In genomic region chr1:30984167-30984870, GRCh38 we compare ENCODE assay signal across 17 cellular contexts.
DNase-seq lines count a peak whose midpoint lies in the region; ATAC-seq and TF ChIP-seq lines count a peak whose summit lies in the region.
"Had no signal": no experiment of that assay in that cellular context is flagged by ENCODE, and none has a peak within 500 bp of the region (broad histone marks: within the 10 kb centered on the region; RNA-seq: fewer than 3 reads in every experiment).

No MANE protein-coding gene starts in this region.

- H3K27ac ChIP-seq in gastrocnemius medialis: peak overlapping the region; percentile 67 to 82 (median 77)

- H3K36me3 ChIP-seq in BJ (ENCODE audit: control insufficient read depth, insufficient read depth, low read length) (0 out of 2 replicates have a peak, but pooled peaks cover 2% of the 10 kb centered on the region), gastrocnemius medialis (peaks cover 0 to 8% of the 10 kb centered on the region in 2 donors)

- TF ChIP-seq CTCF in BJ (IDR thresholded peaks at IDR 0.05; ENCODE audit: insufficient read depth, low read depth, low read length): peak; percentile 20; the same call in 1 of the 2 replicates
- peak; percentile 46; the same call in 1 of the 2 replicates for TF ChIP-seq CTCF in LNCAP (IDR thresholded peaks at IDR 0.05)
- no peak for TF ChIP-seq CTCF in epithelial cell of esophagus (IDR thresholded peaks at IDR 0.05; ENCODE audit: insufficient read depth, low read depth, low read length, missing control alignments)
- TF ChIP-seq CTCF in gastrocnemius medialis (IDR thresholded peaks at IDR 0.05 in 4 of 5, conservative IDR thresholded peaks at IDR 0.05 in 1 of 5): no peak

- H3K9me3 ChIP-seq in gastrocnemius medialis: no peaks in the 10 kb centered on the region

- DNase-seq in BJ (ENCODE audit: low read depth) (no peak), epithelial cell of esophagus (ENCODE audit: low read depth) (peak; percentile 25), gastrocnemius medialis (no peak), middle frontal gyrus (ENCODE audit: extremely low spot score, low spot score) (no peak), HCEC 1CT (no peak), NCI-H187 (lab: John Stamatoyannopoulos, UW) (no peak), RPMI8226 (no peak)
- DNase-seq: CD4-positive, alpha-beta T cell; EL; natural killer cell; NCI-H1436; NCI-H446 treated with DMSO at 0.1 percent for 48 hours; OCI-M1; right cardiac atrium; stimulated activated CD4-positive, alpha-beta T cell treated with anti-CD3 and anti-CD28 coated beads, Interleukin-4, amount 100 ng/mL, for 24 hours had no signal

- POLR2A ChIA-PET in BJ (lab: Charles Lee): no interaction called here

- TF ChIP-seq POLR2A in gastrocnemius medialis (IDR thresholded peaks at IDR 0.05): no peak

- H3K27me3 ChIP-seq in BJ (ENCODE audit: control insufficient read depth, insufficient read depth, low read length): no peaks in the 10 kb centered on the region
- no peaks in the 10 kb centered on the region for H3K27me3 ChIP-seq in gastrocnemius medialis

- H3K4me3 ChIP-seq in BJ (ENCODE audit: low read depth, low read length) (no peak overlapping the region), epithelial cell of esophagus (ENCODE audit: low read length) (no peak overlapping the region), gastrocnemius medialis (no peak overlapping the region)
- H3K4me3 ChIP-seq: lung had no signal

- intact Hi-C loops in gastrocnemius medialis (cut with DNase I; ENCODE audit: low total_unique reads): loop anchor here (10.0 kb wide), 1 partner anchor 170 kb away; no protein-coding TSS in a partner anchor

- in situ Hi-C loops in gastrocnemius medialis (cut with MboI; ENCODE audit: low sequenced_read_pairs in 4 of 4): no loop called here

- H3K4me1 ChIP-seq in gastrocnemius medialis: peaks cover 72 to 75% of the 10 kb centered on the region in 2 donors

- no peak for ATAC-seq in gastrocnemius medialis
- ATAC-seq: natural killer cell, right cardiac atrium had no signal

- CTCF ChIA-PET in BJ (lab: Yijun Ruan, JAX): interaction anchor here (0.6 to 0.9 kb wide), 5 partner anchors 9 to 136 kb away, joined by 3 read pairs; no protein-coding TSS in a partner anchor

Comparison
In these comparisons a context has a peak if more than half of its experiments do, and no peak if none do; other contexts are left out.
1. CTCF ChIP-seq: peak in BJ (single experiment) and LNCAP (single experiment); none in epithelial cell of esophagus (single experiment) and gastrocnemius medialis (0 of 5).